1 cellular context compared by ENCODE assay signal in genomic region chr2:10277293-10278028, GRCh38.
TF ChIP-seq lines count a peak whose summit lies in the region.

No MANE protein-coding gene starts in this region.

TF ChIP-seq in HepG2, 621 proteins besides CTCF, POLR2A, EP300 and RAD21 (continued from another document and continues in another):
- TF ChIP-seq POGZ (CRISPR knock-in tag; IDR thresholded peaks at IDR 0.05), result no peak
- peak; percentile 58; the same call in 1 of the 2 replicates for TF ChIP-seq THAP7 (CRISPR knock-in tag; IDR thresholded peaks at IDR 0.05)
- TF ChIP-seq, protein P1, sequence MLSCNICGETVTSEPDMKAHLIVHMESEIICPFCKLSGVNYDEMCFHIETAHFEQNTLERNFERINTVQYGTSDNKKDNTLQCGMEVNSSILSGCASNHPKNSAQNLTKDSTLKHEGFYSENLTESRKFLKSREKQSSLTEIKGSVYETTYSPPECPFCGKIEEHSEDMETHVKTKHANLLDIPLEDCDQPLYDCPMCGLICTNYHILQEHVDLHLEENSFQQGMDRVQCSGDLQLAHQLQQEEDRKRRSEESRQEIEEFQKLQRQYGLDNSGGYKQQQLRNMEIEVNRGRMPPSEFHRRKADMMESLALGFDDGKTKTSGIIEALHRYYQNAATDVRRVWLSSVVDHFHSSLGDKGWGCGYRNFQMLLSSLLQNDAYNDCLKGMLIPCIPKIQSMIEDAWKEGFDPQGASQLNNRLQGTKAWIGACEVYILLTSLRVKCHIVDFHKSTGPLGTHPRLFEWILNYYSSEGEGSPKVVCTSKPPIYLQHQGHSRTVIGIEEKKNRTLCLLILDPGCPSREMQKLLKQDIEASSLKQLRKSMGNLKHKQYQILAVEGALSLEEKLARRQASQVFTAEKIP (CRISPR knock-in tag; IDR thresholded peaks at IDR 0.05; ENCODE audit: borderline replicate concordance), result no peak
- TF ChIP-seq PHF21A (CRISPR knock-in tag; IDR thresholded peaks at IDR 0.05), result no peak
- TF ChIP-seq ZNF530 (CRISPR knock-in tag; IDR thresholded peaks at IDR 0.05; ENCODE audit: low read depth), result no peak
- 0 out of 2 replicates have a peak, but pooled peaks have one; percentile 15 for TF ChIP-seq ZNF678 (CRISPR knock-in tag; IDR thresholded peaks at IDR 0.05)
- peak; percentile 22; the same call in 1 of the 2 replicates for TF ChIP-seq ZNF331 (CRISPR knock-in tag; IDR thresholded peaks at IDR 0.05)
- 0 out of 2 replicates have a peak, but pooled peaks have one; percentile 37 for TF ChIP-seq ZNF205 (CRISPR knock-in tag; IDR thresholded peaks at IDR 0.05)
- TF ChIP-seq SPEN (CRISPR knock-in tag; IDR thresholded peaks at IDR 0.05; ENCODE audit: low read depth), result no peak
- TF ChIP-seq ATF7-NPFF (CRISPR knock-in tag; IDR thresholded peaks at IDR 0.05; ENCODE audit: low read depth), result no peak
- 0 out of 2 replicates have a peak, but pooled peaks have one; percentile 44 for TF ChIP-seq ZNF431 (CRISPR knock-in tag; IDR thresholded peaks at IDR 0.05; ENCODE audit: borderline replicate concordance, low read depth)
- TF ChIP-seq, protein P2, sequence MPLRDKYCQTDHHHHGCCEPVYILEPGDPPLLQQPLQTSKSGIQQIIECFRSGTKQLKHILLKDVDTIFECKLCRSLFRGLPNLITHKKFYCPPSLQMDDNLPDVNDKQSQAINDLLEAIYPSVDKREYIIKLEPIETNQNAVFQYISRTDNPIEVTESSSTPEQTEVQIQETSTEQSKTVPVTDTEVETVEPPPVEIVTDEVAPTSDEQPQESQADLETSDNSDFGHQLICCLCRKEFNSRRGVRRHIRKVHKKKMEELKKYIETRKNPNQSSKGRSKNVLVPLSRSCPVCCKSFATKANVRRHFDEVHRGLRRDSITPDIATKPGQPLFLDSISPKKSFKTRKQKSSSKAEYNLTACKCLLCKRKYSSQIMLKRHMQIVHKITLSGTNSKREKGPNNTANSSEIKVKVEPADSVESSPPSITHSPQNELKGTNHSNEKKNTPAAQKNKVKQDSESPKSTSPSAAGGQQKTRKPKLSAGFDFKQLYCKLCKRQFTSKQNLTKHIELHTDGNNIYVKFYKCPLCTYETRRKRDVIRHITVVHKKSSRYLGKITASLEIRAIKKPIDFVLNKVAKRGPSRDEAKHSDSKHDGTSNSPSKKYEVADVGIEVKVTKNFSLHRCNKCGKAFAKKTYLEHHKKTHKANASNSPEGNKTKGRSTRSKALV (CRISPR knock-in tag; IDR thresholded peaks at IDR 0.05), result no peak; the same call in 1 of the 2 replicates
- no peak for TF ChIP-seq CBFB (CRISPR knock-in tag; IDR thresholded peaks at IDR 0.05)
- TF ChIP-seq HNF4A (CRISPR knock-in tag; IDR thresholded peaks at IDR 0.05), result peak; percentile 64; the same call in 1 of the 2 replicates
- TF ChIP-seq ZNF547 (CRISPR knock-in tag; IDR thresholded peaks at IDR 0.05), result no peak
- TF ChIP-seq ZNF180 (CRISPR knock-in tag; IDR thresholded peaks at IDR 0.05; ENCODE audit: borderline replicate concordance, low read depth), result no peak
- no peak for TF ChIP-seq CHD4 (IDR thresholded peaks at IDR 0.05; ENCODE audit: borderline replicate concordance, low read length)
- no peak for TF ChIP-seq ZNF577 (CRISPR knock-in tag; IDR thresholded peaks at IDR 0.05; ENCODE audit: borderline replicate concordance, low read depth)
- TF ChIP-seq FLYWCH1 (CRISPR knock-in tag; IDR thresholded peaks at IDR 0.05), result peak; percentile 15; the same call in 1 of the 2 replicates
- TF ChIP-seq ZNF335 (CRISPR knock-in tag; IDR thresholded peaks at IDR 0.05), result no peak
- TF ChIP-seq KLF11 (CRISPR knock-in tag; IDR thresholded peaks at IDR 0.05), result no peak
- no peak; the same call in 1 of the 2 replicates for TF ChIP-seq ZNF609 (CRISPR knock-in tag; IDR thresholded peaks at IDR 0.05; ENCODE audit: borderline replicate concordance)
- no peak for TF ChIP-seq ZBTB38 (CRISPR knock-in tag; IDR thresholded peaks at IDR 0.05)
- no peak for TF ChIP-seq ZSCAN12 (CRISPR knock-in tag; IDR thresholded peaks at IDR 0.05)
- TF ChIP-seq MTF1 (CRISPR knock-in tag; IDR thresholded peaks at IDR 0.05), result no peak
- no peak for TF ChIP-seq ZNF296 (CRISPR knock-in tag; conservative IDR thresholded peaks at IDR 0.05)
- TF ChIP-seq SRY (CRISPR knock-in tag; IDR thresholded peaks at IDR 0.05), result no peak
- TF ChIP-seq, protein P3, sequence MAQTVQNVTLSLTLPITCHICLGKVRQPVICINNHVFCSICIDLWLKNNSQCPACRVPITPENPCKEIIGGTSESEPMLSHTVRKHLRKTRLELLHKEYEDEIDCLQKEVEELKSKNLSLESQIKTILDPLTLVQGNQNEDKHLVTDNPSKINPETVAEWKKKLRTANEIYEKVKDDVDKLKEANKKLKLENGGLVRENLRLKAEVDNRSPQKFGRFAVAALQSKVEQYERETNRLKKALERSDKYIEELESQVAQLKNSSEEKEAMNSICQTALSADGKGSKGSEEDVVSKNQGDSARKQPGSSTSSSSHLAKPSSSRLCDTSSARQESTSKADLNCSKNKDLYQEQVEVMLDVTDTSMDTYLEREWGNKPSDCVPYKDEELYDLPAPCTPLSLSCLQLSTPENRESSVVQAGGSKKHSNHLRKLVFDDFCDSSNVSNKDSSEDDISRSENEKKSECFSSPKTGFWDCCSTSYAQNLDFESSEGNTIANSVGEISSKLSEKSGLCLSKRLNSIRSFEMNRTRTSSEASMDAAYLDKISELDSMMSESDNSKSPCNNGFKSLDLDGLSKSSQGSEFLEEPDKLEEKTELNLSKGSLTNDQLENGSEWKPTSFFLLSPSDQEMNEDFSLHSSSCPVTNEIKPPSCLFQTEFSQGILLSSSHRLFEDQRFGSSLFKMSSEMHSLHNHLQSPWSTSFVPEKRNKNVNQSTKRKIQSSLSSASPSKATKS (CRISPR knock-in tag; IDR thresholded peaks at IDR 0.05), result no peak
- TF ChIP-seq AHR (CRISPR knock-in tag; IDR thresholded peaks at IDR 0.05), result no peak
- no peak for TF ChIP-seq SRSF1 (optimal IDR thresholded peaks at IDR 0.05; ENCODE audit: low read depth, low read length)
- TF ChIP-seq NR0B2 (CRISPR knock-in tag; IDR thresholded peaks at IDR 0.05), result peak; percentile 67; the same call in 1 of the 2 replicates
- TF ChIP-seq RAD51 (IDR thresholded peaks at IDR 0.05; ENCODE audit: borderline replicate concordance), result no peak
- no peak for TF ChIP-seq PCBP1 (IDR thresholded peaks at IDR 0.05; ENCODE audit: borderline replicate concordance, low read depth, low read length)
- no peak for TF ChIP-seq PCBP2 (optimal IDR thresholded peaks at IDR 0.05; ENCODE audit: low read depth, low read length, poor library complexity, severe bottlenecking)
- 0 out of 2 replicates have a peak, but pooled peaks have one; percentile 51 for TF ChIP-seq ETV6 (CRISPR knock-in tag; conservative IDR thresholded peaks at IDR 0.05)
- no peak for TF ChIP-seq CREB3 (CRISPR knock-in tag; IDR thresholded peaks at IDR 0.05)
- TF ChIP-seq CENPT (CRISPR knock-in tag; IDR thresholded peaks at IDR 0.05; ENCODE audit: low read depth), result no peak
- TF ChIP-seq ZNF230 (CRISPR knock-in tag; IDR thresholded peaks at IDR 0.05), result peak; percentile 56; the same call in 1 of the 2 replicates
- no peak for TF ChIP-seq IKZF5 (CRISPR knock-in tag; IDR thresholded peaks at IDR 0.05)
- TF ChIP-seq, protein P4, sequence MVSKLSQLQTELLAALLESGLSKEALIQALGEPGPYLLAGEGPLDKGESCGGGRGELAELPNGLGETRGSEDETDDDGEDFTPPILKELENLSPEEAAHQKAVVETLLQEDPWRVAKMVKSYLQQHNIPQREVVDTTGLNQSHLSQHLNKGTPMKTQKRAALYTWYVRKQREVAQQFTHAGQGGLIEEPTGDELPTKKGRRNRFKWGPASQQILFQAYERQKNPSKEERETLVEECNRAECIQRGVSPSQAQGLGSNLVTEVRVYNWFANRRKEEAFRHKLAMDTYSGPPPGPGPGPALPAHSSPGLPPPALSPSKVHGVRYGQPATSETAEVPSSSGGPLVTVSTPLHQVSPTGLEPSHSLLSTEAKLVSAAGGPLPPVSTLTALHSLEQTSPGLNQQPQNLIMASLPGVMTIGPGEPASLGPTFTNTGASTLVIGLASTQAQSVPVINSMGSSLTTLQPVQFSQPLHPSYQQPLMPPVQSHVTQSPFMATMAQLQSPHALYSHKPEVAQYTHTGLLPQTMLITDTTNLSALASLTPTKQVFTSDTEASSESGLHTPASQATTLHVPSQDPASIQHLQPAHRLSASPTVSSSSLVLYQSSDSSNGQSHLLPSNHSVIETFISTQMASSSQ (IDR thresholded peaks at IDR 0.05; ENCODE audit: low read depth), result 0 out of 2 replicates have a peak, but pooled peaks have one; percentile 3
- TF ChIP-seq, protein P4 (CRISPR knock-in tag; IDR thresholded peaks at IDR 0.05; ENCODE audit: borderline replicate concordance), result no peak
- no peak for TF ChIP-seq RFX3 (CRISPR knock-in tag; IDR thresholded peaks at IDR 0.05)
